8 cellular contexts compared by ENCODE assay signal in genomic region chrX:71365356-71365875, GRCh38. TPM values are rescaled to one million over a fixed set of nuclear protein-coding genes. Genes with fewer than 3 reads are reported as not detected.
DNase-seq lines count a peak whose midpoint lies in the region; ATAC-seq and TF ChIP-seq lines count a peak whose summit lies in the region.

No MANE protein-coding gene starts in this region.

- H3K27ac ChIP-seq in CD8-positive, alpha-beta T cell (ENCODE audit: low read depth, low read length) = peak overlapping the region; percentile 91
- peak overlapping the region; percentile 76 to 88 for H3K27ac ChIP-seq in ascending aorta
- peak overlapping the region; percentile 88 to 98 for H3K27ac ChIP-seq in lung (ENCODE audit: low read depth in 1 of 2, low read length in 1 of 2)

- POLR2A ChIA-PET in CD8-positive, alpha-beta T cell (lab: Charles Lee) = interaction anchor here (0.6 to 2.6 kb wide), 24 partner anchors 8 to 816 kb away, joined by 3 to 35 read pairs (median 3); partner anchors contain the start of genes FOXO4, NONO, OGT and PIN4

- no peak for ATAC-seq in CD8-positive, alpha-beta T cell
- peak; percentile 8 for ATAC-seq in HG02938 (IDR thresholded peaks at IDR 0.05; ENCODE audit: unreplicated experiment)
- ATAC-seq in lung (ENCODE audit: insufficient read depth, low FRiP score) = no peak
- no peak for ATAC-seq in GM21737 (IDR thresholded peaks at IDR 0.05; ENCODE audit: unreplicated experiment)

- no peaks in the 10 kb centered on the region for H3K27me3 Mint-ChIP-seq in CD8-positive, alpha-beta T cell (ENCODE audit: low read depth)

- H3K4me3 ChIP-seq in CD8-positive, alpha-beta T cell (ENCODE audit: low read depth, low read length) = peak overlapping the region; percentile 74
- H3K4me3 ChIP-seq in ascending aorta (peak overlapping the region; percentile 43 to 67), lung (peak overlapping the region; percentile 15)

- H3K27me3 ChIP-seq in CD8-positive, alpha-beta T cell (ENCODE audit: insufficient read depth, low read length) = no peaks in the 10 kb centered on the region
- H3K27me3 ChIP-seq in ascending aorta (no peaks in the 10 kb centered on the region), lung (ENCODE audit: control insufficient read depth, insufficient read depth) (no peaks in the 10 kb centered on the region)

- no peaks in the 10 kb centered on the region for H3K9me3 Mint-ChIP-seq in CD8-positive, alpha-beta T cell

- H3K36me3 ChIP-seq in CD8-positive, alpha-beta T cell (ENCODE audit: insufficient read depth, low read length) = peaks cover 5% of the 10 kb centered on the region
- peaks cover 0 to 6% of the 10 kb centered on the region in 2 donors for H3K36me3 ChIP-seq in ascending aorta
- H3K36me3 ChIP-seq in lung (ENCODE audit: control insufficient read depth in 2 of 2, insufficient read depth in 2 of 2, low read length in 2 of 2) = peaks cover 0 to 2% of the 10 kb centered on the region in 2 donors

- H3K27ac Mint-ChIP-seq in CD8-positive, alpha-beta T cell = peak overlapping the region; percentile 100

- H3K4me1 ChIP-seq in CD8-positive, alpha-beta T cell (ENCODE audit: insufficient read depth, low read length) = peaks cover 13% of the 10 kb centered on the region
- H3K4me1 ChIP-seq in ascending aorta = peaks cover 0 to 5% of the 10 kb centered on the region in 2 donors
- H3K4me1 ChIP-seq in lung (ENCODE audit: control insufficient read depth in 2 of 2, insufficient read depth in 2 of 2, low read length in 2 of 2) = peaks cover 2 to 6% of the 10 kb centered on the region in 2 donors

- intact Hi-C loops in CD8-positive, alpha-beta T cell (cut with DNase I, micrococcal nuclease) = loop anchor here (5.0 to 10.0 kb wide), 7 partner anchors 253 to 1231 kb away; partner anchors contain the start of genes FOXO4 (in 2 of the 2), HDAC8 (in 1 of the 2), IGBP1 (in 1 of the 2) and IL2RG (in 1 of the 2)
- intact Hi-C loops in ascending aorta (cut with DNase I) = loop anchor here (1.0 to 10.0 kb wide), 3 partner anchors 111 to 181 kb away; partner anchors contain the start of genes OGT and ZMYM3

- peaks cover 22% of the 10 kb centered on the region for H3K4me1 Mint-ChIP-seq in CD8-positive, alpha-beta T cell (ENCODE audit: low read depth)

- no peak for TF ChIP-seq CTCF in CD8-positive, alpha-beta T cell (IDR thresholded peaks at IDR 0.05)
- TF ChIP-seq CTCF in ascending aorta (IDR thresholded peaks at IDR 0.05) (no peak), lung (IDR thresholded peaks at IDR 0.05; ENCODE audit: control extremely low read depth, extremely low read depth) (no peak)

- WGBS in lung, 2 donors = 4 to 30% methylated on average over 16 of the region's 16 CpGs

- H3K9me3 ChIP-seq in CD8-positive, alpha-beta T cell (ENCODE audit: low read length) = no peaks in the 10 kb centered on the region
- no peaks in the 10 kb centered on the region for H3K9me3 ChIP-seq in ascending aorta
- H3K9me3 ChIP-seq in lung (ENCODE audit: control insufficient read depth in 2 of 2, insufficient read depth in 1 of 2, low read length in 1 of 2) = peaks cover 0 to 6% of the 10 kb centered on the region in 2 donors

- peaks cover 26% of the 10 kb centered on the region for H3K36me3 Mint-ChIP-seq in CD8-positive, alpha-beta T cell

- CTCF ChIA-PET in CD8-positive, alpha-beta T cell (lab: Charles Lee) = no interaction called here

- no peak for DNase-seq in CD8-positive, alpha-beta T cell
- DNase-seq in ascending aorta (ENCODE audit: low spot score in 2 of 2) (no peak), lung (ENCODE audit: low spot score) (no peak), KG1 (lab: John Stamatoyannopoulos, UW) (no peak), NCI-H226 (no peak)
- no peak for DNase-seq in activated CD8-positive, alpha-beta memory T cell treated with anti-CD3 and anti-CD28 coated beads for 24 hours

- peak overlapping the region; percentile 98 for H3K4me3 Mint-ChIP-seq in CD8-positive, alpha-beta T cell

RNA-seq across cellular contexts. Expression of gene TAF1, which starts 0.7 kb away (rescaled TPM):
- total RNA-seq in CD8-positive, alpha-beta T cell = 10 to 100 TPM; 48.2 to 61.3 TPM
- total RNA-seq in ascending aorta = 63.2 TPM
- 10 to 100 TPM; 36.6 to 77.4 TPM for total RNA-seq in lung
- 10 to 100 TPM in 1 of 2 donors, 1 to 10 TPM in 1; 9.5 to 14.7 TPM for polyA plus RNA-seq in lung

Comparison
In these comparisons a context has a peak if more than half of its experiments do, and no peak if none do; other contexts are left out.
1. H3K4me3 ChIP-seq: peak in every context shown above with its lines; median percentile 74 in CD8-positive, alpha-beta T cell; 55 in ascending aorta; 15 in lung.